Comparison of ENCODE assay signal across 8 cellular contexts in the genomic region with DNA sequence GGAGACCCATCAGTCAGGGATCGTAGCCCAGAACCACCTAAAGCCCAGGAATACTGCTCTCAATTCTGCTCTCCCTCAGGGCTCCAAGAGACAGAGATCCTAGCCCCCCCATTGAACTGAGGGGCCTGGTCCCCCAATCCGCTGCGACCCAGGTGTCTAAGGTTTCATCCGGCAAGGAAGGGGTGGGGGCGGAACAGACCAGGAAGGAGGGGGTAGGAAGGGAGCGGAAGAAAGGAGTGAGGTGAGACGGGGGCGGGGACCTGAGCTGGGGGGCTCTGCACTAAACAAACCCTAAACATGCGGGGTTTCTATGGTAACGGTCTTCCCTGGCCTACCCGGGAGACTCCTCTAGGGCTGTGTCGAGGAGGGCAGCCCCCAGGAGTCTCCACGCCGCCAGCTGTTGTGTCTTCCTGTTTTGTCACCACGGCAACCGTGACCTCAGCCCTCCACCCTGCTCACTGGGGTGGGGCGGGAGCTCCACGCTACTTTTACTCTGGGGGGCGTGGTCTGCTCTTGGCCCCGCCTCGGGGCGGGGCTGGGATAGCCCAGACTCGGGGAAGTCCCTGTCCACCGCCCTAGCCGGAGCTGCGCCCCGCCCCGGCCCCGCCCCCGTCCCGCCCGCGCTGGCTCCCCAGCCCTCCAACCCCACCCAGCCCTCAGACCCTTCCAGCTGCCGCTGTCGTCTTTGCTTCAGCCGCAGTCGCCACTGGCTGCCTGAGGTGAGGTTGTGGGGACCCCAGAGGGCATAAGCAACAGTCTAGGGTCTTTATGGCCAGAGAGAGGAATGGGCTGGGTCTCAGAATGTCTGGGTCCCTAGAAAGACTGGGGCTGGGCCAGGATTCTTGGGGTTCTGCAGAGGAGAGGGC. TPM values are rescaled to one million over a fixed set of nuclear protein-coding genes. Genes with fewer than 3 reads are reported as not detected.
DNase-seq lines count a peak whose midpoint lies in the region; TF ChIP-seq lines count a peak whose summit lies in the region.

Gene MYADM, plus strand, starts transcription at position 659 of the 866 bp plus-strand sequence. CDS start 5,647 bp downstream, outside the sequence.

- H3K4me3 ChIP-seq in GM08714 (ENCODE audit: low read length) (peak within 1 kb of the TSS; percentile 62), HFF-Myc (replicated peaks; ENCODE audit: low read depth, low read length) (peak within 1 kb of the TSS; percentile 59), NB4 (ENCODE audit: low read depth, low read length) (peak within 1 kb of the TSS; percentile 74), WI38 (ENCODE audit: low read depth, low read length) (peak within 1 kb of the TSS; percentile 98), breast epithelium (peak within 1 kb of the TSS; percentile 91 to 93 (median 93)), iPS-18a (ENCODE audit: low read length) (peak within 1 kb of the TSS; percentile 90), skeletal muscle cell (ENCODE audit: low read depth, low read length) (peak within 1 kb of the TSS; percentile 80)

- H3K36me3 ChIP-seq in breast epithelium (no peaks in the 10 kb centered on the region), iPS-18a (ENCODE audit: control insufficient read depth, low read depth, low read length) (peaks cover 5% of the 10 kb centered on the region)

- intact Hi-C loops in breast epithelium (cut with DNase I; ENCODE audit: low total_unique reads) = no loop called here

- peak; percentile 97 for DNase-seq in HFF-Myc (ENCODE audit: extremely low read depth, low read depth)
- DNase-seq in NB4 (ENCODE audit: low read depth) = peak; percentile 94
- DNase-seq in breast epithelium (ENCODE audit: low spot score in 2 of 2) = peak; percentile 99
- peak; percentile 90 for DNase-seq in skeletal muscle cell (ENCODE audit: low read depth)
- no peak for DNase-seq in NCI-H774 (lab: John Stamatoyannopoulos, UW)

- TF ChIP-seq CTCF in HFF-Myc (IDR thresholded peaks at IDR 0.05; ENCODE audit: low read depth, low read length, missing control alignments) (no peak), NB4 (IDR thresholded peaks at IDR 0.05; ENCODE audit: low read depth, low read length) (no peak), WI38 (IDR thresholded peaks at IDR 0.05; ENCODE audit: low read depth, low read length) (no peak), breast epithelium (IDR thresholded peaks at IDR 0.05) (no peak)

- H3K4me1 ChIP-seq in breast epithelium (peaks cover 0 to 9% of the 10 kb centered on the region in 2 donors), iPS-18a (ENCODE audit: control insufficient read depth, low read depth, low read length) (peaks cover 14% of the 10 kb centered on the region)

- H3K27me3 ChIP-seq in breast epithelium (no peaks in the 10 kb centered on the region), iPS-18a (ENCODE audit: control insufficient read depth, insufficient read depth, low read length) (no peaks in the 10 kb centered on the region)

- H3K9me3 ChIP-seq in breast epithelium = no peaks in the 10 kb centered on the region
- H3K9me3 ChIP-seq in iPS-18a (ENCODE audit: control insufficient read depth, low read depth, low read length) = no peaks in the 10 kb centered on the region

- H3K27ac ChIP-seq in breast epithelium (peak within 1 kb of the TSS; percentile 95 to 100), iPS-18a (ENCODE audit: low read length) (peak within 1 kb of the TSS; percentile 97)

- peak within 1 kb of the TSS; percentile 97 for H3K9ac ChIP-seq in iPS-18a (ENCODE audit: low read length)

- TF ChIP-seq POLR2A in NB4 (IDR thresholded peaks at IDR 0.05; ENCODE audit: extremely low read depth, insufficient read length) = peak; percentile 71
- peak; percentile 67 for TF ChIP-seq POLR2A in breast epithelium (IDR thresholded peaks at IDR 0.05)

RNA-seq across cellular contexts. Expression of gene MYADM, which starts in this region (rescaled TPM):
- total RNA-seq in breast epithelium = 10 to 100 TPM; 30.2 to 54.6 (median 41.9) TPM
